10 cellular contexts compared by ENCODE assay signal in genomic region chr13:97386832-97387486, GRCh38. TPM values are rescaled to one million over a fixed set of nuclear protein-coding genes. Genes with fewer than 3 reads are reported as not detected.
A peak's percentile ranks its signal among the peaks of the same experiment; 100 is the strongest.
DNase-seq lines count a peak whose midpoint lies in the region; ATAC-seq and TF ChIP-seq lines count a peak whose summit lies in the region.
"Had no signal": no experiment of that assay in that cellular context is flagged by ENCODE, and none has a peak within 500 bp of the region (broad histone marks: within the 10 kb centered on the region; RNA-seq: fewer than 3 reads in every experiment).

No MANE protein-coding gene starts in this region.

- H3K27ac Mint-ChIP-seq in central memory CD8-positive, alpha-beta T cell (ENCODE audit: low read depth): peak overlapping the region; percentile 26

- H3K4me3 Mint-ChIP-seq in central memory CD8-positive, alpha-beta T cell: no peak overlapping the region

- H3K27me3 ChIP-seq in uterus: no peaks in the 10 kb centered on the region
- H3K27me3 ChIP-seq: cardiac muscle cell had no signal

- no peak for TF ChIP-seq POLR2A in uterus (IDR thresholded peaks at IDR 0.05)

- H3K36me3 Mint-ChIP-seq in central memory CD8-positive, alpha-beta T cell (ENCODE audit: insufficient read depth): peaks cover 10% of the 10 kb centered on the region

- H3K9me3 Mint-ChIP-seq in central memory CD8-positive, alpha-beta T cell: no peaks in the 10 kb centered on the region

- intact Hi-C loops in uterus (cut with DNase I; ENCODE audit: low total_unique reads): no loop called here

- H3K27me3 Mint-ChIP-seq in central memory CD8-positive, alpha-beta T cell: no peaks in the 10 kb centered on the region

- no peak for DNase-seq in central memory CD8-positive, alpha-beta T cell (ENCODE audit: low spot score in 2 of 2)
- DNase-seq in cortex of kidney (lab: John Stamatoyannopoulos, UW): no peak
- DNase-seq in uterus: no peak
- no peak for DNase-seq in germinal center (ENCODE audit: low spot score)
- no peak for DNase-seq in NCI-H2107 treated with DMSO at 0.1 percent for 48 hours (lab: John Stamatoyannopoulos, UW; ENCODE audit: unreplicated experiment)
- DNase-seq: NCI-H774 had no signal

- no peaks in the 10 kb centered on the region for H3K4me1 ChIP-seq in uterus

- peak overlapping the region; percentile 48 for H3K27ac ChIP-seq in KOPT-K1 (ENCODE audit: low read depth, low read length, poor library complexity, severe bottlenecking)
- H3K27ac ChIP-seq in skin epidermis: peak overlapping the region in 12 of 21 experiments; percentile 7 to 78 (median 62)
- no peak overlapping the region for H3K27ac ChIP-seq in uterus
- H3K27ac ChIP-seq: cardiac muscle cell had no signal

- H3K4me3 ChIP-seq in skin epidermis (no peak overlapping the region), uterus (no peak overlapping the region)
- H3K4me3 ChIP-seq: cardiac muscle cell had no signal

- H3K9me3 ChIP-seq in KOPT-K1 (ENCODE audit: insufficient read depth, low read length, poor library complexity, severe bottlenecking) (no peaks in the 10 kb centered on the region), uterus (no peaks in the 10 kb centered on the region)

- H3K36me3 ChIP-seq in KOPT-K1 (ENCODE audit: insufficient read depth, low read length) (no peaks in the 10 kb centered on the region), uterus (no peaks in the 10 kb centered on the region)
- H3K36me3 ChIP-seq: cardiac muscle cell had no signal

- no peak for TF ChIP-seq CTCF in uterus (IDR thresholded peaks at IDR 0.05)

- H3K4me1 Mint-ChIP-seq in central memory CD8-positive, alpha-beta T cell: peaks cover 27% of the 10 kb centered on the region

- peak; percentile 49 for ATAC-seq in GM19438 (IDR thresholded peaks at IDR 0.05; ENCODE audit: low read depth, unreplicated experiment)
- peak; percentile 28 for ATAC-seq in central memory CD8-positive, alpha-beta T cell (replicated peaks; ENCODE audit: extremely low read depth, poor library complexity, severe bottlenecking)

RNA-seq across cellular contexts. Expression of gene RAP2A, which starts 47.0 kb away (rescaled TPM):
- total RNA-seq in uterus: 10 to 100 TPM in 3 of 4 donors, 1 to 10 TPM in 1; 7.9 to 76.9 (median 24.2) TPM

Comparison
In these comparisons a context has a peak if more than half of its experiments do, and no peak if none do; other contexts are left out.
1. H3K27ac ChIP-seq: peak in KOPT-K1 (single experiment) and skin epidermis (12 of 21); none in uterus (0 of 2).